ENCODE assay signal across 8 cellular contexts in genomic region chr1:234893725-234894630, GRCh38.
DNase-seq lines count a peak whose midpoint lies in the region; TF ChIP-seq lines count a peak whose summit lies in the region.

No MANE protein-coding gene starts in this region.

- H3K23ac ChIP-seq in neuronal stem cell (ENCODE audit: low read depth, low read length, poor library complexity): no peak overlapping the region

- TF ChIP-seq CTCF in GM13977 (IDR thresholded peaks at IDR 0.05; ENCODE audit: extremely low read depth, insufficient read depth, missing control alignments): no peak
- no peak for TF ChIP-seq CTCF in lower leg skin (IDR thresholded peaks at IDR 0.05)
- no peak for TF ChIP-seq CTCF in ascending aorta (IDR thresholded peaks at IDR 0.05)

- intact Hi-C loops in lower leg skin (cut with DNase I; ENCODE audit: low total_unique reads) (no loop called here), ascending aorta (cut with DNase I) (no loop called here)

- no peak for TF ChIP-seq POLR2A in lower leg skin (IDR thresholded peaks at IDR 0.05)

- no peak overlapping the region for H2AFZ ChIP-seq in neuronal stem cell (ENCODE audit: low read length)

- no peak overlapping the region for H3K14ac ChIP-seq in neuronal stem cell (ENCODE audit: low read length)

- H2BK15ac ChIP-seq in neuronal stem cell (ENCODE audit: low read length): peak overlapping the region; percentile 40

- no peak overlapping the region for H3K18ac ChIP-seq in neuronal stem cell (ENCODE audit: low read length)

- WGBS in neuronal stem cell (ENCODE audit: extremely low coverage in 2 of 2, insufficient read length in 2 of 2, insufficient replicate concordance in 1 of 2), 2 donors: no CpG with 5 or more reads among the region's 11 CpGs
- WGBS in lower leg skin, 2 donors: 50 to 59% methylated on average over 11 of the region's 11 CpGs

- H3K79me1 ChIP-seq in neuronal stem cell (ENCODE audit: low read depth, low read length): no peaks in the 10 kb centered on the region

- H2BK120ac ChIP-seq in neuronal stem cell (ENCODE audit: low read depth, low read length): no peak overlapping the region

- H2AK5ac ChIP-seq in neuronal stem cell (ENCODE audit: low read depth, low read length): peak overlapping the region; percentile 2

- no peak overlapping the region for H3K4me3 ChIP-seq in neuronal stem cell (ENCODE audit: low read length in 2 of 2)
- no peak overlapping the region for H3K4me3 ChIP-seq in lower leg skin (ENCODE audit: low read depth, poor library complexity, severe bottlenecking)
- no peak overlapping the region for H3K4me3 ChIP-seq in ascending aorta

- H2BK5ac ChIP-seq in neuronal stem cell (ENCODE audit: low read length): no peak overlapping the region

- H3K4me2 ChIP-seq in neuronal stem cell (ENCODE audit: insufficient read depth, low read length, poor library complexity, severe bottlenecking): no peak overlapping the region

- no peaks in the 10 kb centered on the region for H3K36me3 ChIP-seq in neuronal stem cell (replicated peaks in 1 of 2; ENCODE audit: control insufficient read depth in 2 of 2, insufficient read depth in 2 of 2, low read length in 2 of 2)
- no peaks in the 10 kb centered on the region for H3K36me3 ChIP-seq in ascending aorta

- H3K27me3 ChIP-seq in neuronal stem cell (ENCODE audit: control insufficient read depth in 3 of 3, insufficient read depth in 3 of 3, low read depth in 1 of 3, low read length in 3 of 3): no peaks in the 10 kb centered on the region
- H3K27me3 ChIP-seq in ascending aorta: no peaks in the 10 kb centered on the region

- H3K9me3 ChIP-seq in neuronal stem cell (replicated peaks in 1 of 2; ENCODE audit: control insufficient read depth in 2 of 2, insufficient read depth in 1 of 2, low read depth in 1 of 2, low read length in 2 of 2) (peaks cover 0 to 1% of the 10 kb centered on the region in 2 donors), ascending aorta (no peaks in the 10 kb centered on the region)

- no peak overlapping the region for H3K9ac ChIP-seq in neuronal stem cell (ENCODE audit: low read depth, low read length, poor library complexity)

- in situ Hi-C loops in GM13977 (cut with MboI; ENCODE audit: low pct_unique_long_range_greater_than_20kb, low sequenced_read_pairs, unreplicated experiment): no loop called here

- no peak overlapping the region for H4K91ac ChIP-seq in neuronal stem cell (ENCODE audit: low read depth, low read length, poor library complexity)

- peak; percentile 53 for DNase-seq in GM13977 (ENCODE audit: low spot score)
- peak; percentile 57 for DNase-seq in NCI-H1105 treated with DMSO at 0.1 percent for 48 hours (lab: John Stamatoyannopoulos, UW)
- DNase-seq in activated T-helper 9 cell treated with anti-CD3 and anti-CD28 coated beads, Interleukin-2, amount 50 U/mL, for 16 hours (ENCODE audit: low read depth): peak; percentile 16
- no peak for DNase-seq in neuronal stem cell (ENCODE audit: low spot score)
- no peak for DNase-seq in lower leg skin (ENCODE audit: low spot score in 2 of 2)
- no peak for DNase-seq in ascending aorta (ENCODE audit: low spot score in 2 of 2)
- DNase-seq in hippocampal formation (lab: John Stamatoyannopoulos, UW): no peak
- DNase-seq in LoVo (ENCODE audit: low spot score): no peak

- H3K27ac ChIP-seq in neuronal stem cell (replicated peaks; ENCODE audit: low read length): no peak overlapping the region
- no peak overlapping the region for H3K27ac ChIP-seq in ascending aorta

- no peak overlapping the region for H3K4ac ChIP-seq in neuronal stem cell (ENCODE audit: low read length)

- no peak overlapping the region for H4K8ac ChIP-seq in neuronal stem cell (ENCODE audit: low read depth, low read length)

- H2BK12ac ChIP-seq in neuronal stem cell (ENCODE audit: low read length): no peak overlapping the region

- H3K4me1 ChIP-seq in neuronal stem cell (ENCODE audit: control insufficient read depth in 2 of 2, insufficient read depth in 1 of 2, low read depth in 1 of 2, low read length in 2 of 2) (peaks cover 0 to 5% of the 10 kb centered on the region in 2 donors), ascending aorta (peaks cover 0 to 2% of the 10 kb centered on the region in 2 donors)

Comparison
In these comparisons a context has a peak if more than half of its experiments do, and no peak if none do; other contexts are left out.
1. DNase-seq: peak in GM13977 (single experiment), NCI-H1105 treated with DMSO at 0.1 percent for 48 hours (single experiment) and activated T-helper 9 cell treated with anti-CD3 and anti-CD28 coated beads, Interleukin-2, amount 50 U/mL, for 16 hours (single experiment); none in neuronal stem cell (single experiment), lower leg skin (0 of 2), ascending aorta (0 of 2), hippocampal formation (0 of 2) and LoVo (single experiment).